In genomic region chr3:155404486-155404885, GRCh38 we compare ENCODE assay signal across 25 cellular contexts.
DNase-seq lines count a peak whose midpoint lies in the region; ATAC-seq and FAIRE-seq lines count a peak whose summit lies in the region.
"Had no signal": no experiment of that assay in that cellular context is flagged by ENCODE, and none has a peak within 500 bp of the region (broad histone marks: within the 10 kb centered on the region; RNA-seq: fewer than 3 reads in every experiment).

No MANE protein-coding gene starts in this region.

- intact Hi-C loops in activated naive CD4-positive, alpha-beta T cell treated with anti-CD3 and anti-CD28 coated beads for 36 hours (cut with micrococcal nuclease) = no loop called here

- H3K4me1 Mint-ChIP-seq in activated naive CD4-positive, alpha-beta T cell treated with anti-CD3 and anti-CD28 coated beads for 36 hours (ENCODE audit: low read depth) = no peaks in the 10 kb centered on the region
- H3K4me1 Mint-ChIP-seq: activated naive CD4-positive, alpha-beta T cell treated with anti-CD3 and anti-CD28 coated beads, Interleukin-2, amount 50 U/mL, for 24 hours; CD14-positive monocyte; immature natural killer cell; memory B cell had no signal

- H3K9me3 Mint-ChIP-seq in activated naive CD4-positive, alpha-beta T cell treated with anti-CD3 and anti-CD28 coated beads for 36 hours = no peaks in the 10 kb centered on the region
- H3K9me3 Mint-ChIP-seq: activated naive CD4-positive, alpha-beta T cell treated with anti-CD3 and anti-CD28 coated beads, Interleukin-2, amount 50 U/mL, for 24 hours; activated T-helper 1 cell treated with anti-CD3 and anti-CD28 coated beads, Interleukin-12 subunit alpha, Interleukin-12 subunit beta, Interleukin-2, Interleukin-4 antibody, amounts not matched to agents 30 ng/mL and 10 ng/mL and 1 ng/mL, durations not matched to agents 14 hours and 24 hours and 36 hours; memory B cell had no signal

- peaks cover 2% of the 10 kb centered on the region for H3K27me3 Mint-ChIP-seq in activated naive CD4-positive, alpha-beta T cell treated with anti-CD3 and anti-CD28 coated beads for 36 hours (ENCODE audit: low read depth)
- H3K27me3 Mint-ChIP-seq: activated naive CD4-positive, alpha-beta T cell treated with anti-CD3 and anti-CD28 coated beads, Interleukin-2, amount 50 U/mL, for 24 hours had no signal

- ATAC-seq in GM19467 (IDR thresholded peaks at IDR 0.05; ENCODE audit: unreplicated experiment) = no peak
- ATAC-seq: left lobe of liver; stimulated activated naive CD8-positive, alpha-beta T cell treated with anti-CD3 and anti-CD28 coated beads, Interleukin-15, Interleukin-2, amounts not matched to agents 100 U/mL and 50 U/mL, for 24 hours had no signal

- H3K4me3 Mint-ChIP-seq in activated naive CD4-positive, alpha-beta T cell treated with anti-CD3 and anti-CD28 coated beads for 36 hours = no peak overlapping the region
- H3K4me3 Mint-ChIP-seq: activated naive CD4-positive, alpha-beta T cell treated with anti-CD3 and anti-CD28 coated beads, Interleukin-2, amount 50 U/mL, for 24 hours; activated T-helper 1 cell treated with anti-CD3 and anti-CD28 coated beads, Interleukin-12 subunit alpha, Interleukin-12 subunit beta, Interleukin-2, Interleukin-4 antibody, amounts not matched to agents 30 ng/mL and 10 ng/mL and 1 ng/mL, durations not matched to agents 14 hours and 24 hours and 36 hours; CD14-positive monocyte; immature natural killer cell; memory B cell had no signal

- peak; percentile 71 for DNase-seq in DMS153 (lab: John Stamatoyannopoulos, UW)
- DNase-seq in DMS79 treated with DMSO at 0.1 percent for 48 hours (lab: John Stamatoyannopoulos, UW) = peak; percentile 80
- peak; percentile 30 for DNase-seq in NCI-H2081 treated with DMSO at 0.1 percent for 48 hours (lab: John Stamatoyannopoulos, UW)
- DNase-seq in activated naive CD4-positive, alpha-beta T cell treated with anti-CD3 and anti-CD28 coated beads for 36 hours = no peak
- no peak for DNase-seq in ACHN
- DNase-seq: activated CD4-positive, alpha-beta T cell treated with anti-CD3 and anti-CD28 coated beads, Interleukin-2, amount 50 U/mL, for 4 hours; activated CD4-positive, CD25-positive, alpha-beta regulatory T cell; activated CD8-positive, alpha-beta memory T cell treated with anti-CD3 and anti-CD28 coated beads, Interleukin-2, amount 50 U/mL, for 4 hours; amygdala; GDM1; hypothalamus; immature natural killer cell; Kasumi-1; NCI-H446; sigmoid colon; stimulated activated naive CD8-positive, alpha-beta T cell treated with anti-CD3 and anti-CD28 coated beads, Interleukin-15, Interleukin-2, amounts not matched to agents 100 U/mL and 50 U/mL, for 24 hours; T-helper 1 cell; uterus had no signal

- H3K27ac Mint-ChIP-seq in activated naive CD4-positive, alpha-beta T cell treated with anti-CD3 and anti-CD28 coated beads for 36 hours = no peak overlapping the region
- H3K27ac Mint-ChIP-seq: activated naive CD4-positive, alpha-beta T cell treated with anti-CD3 and anti-CD28 coated beads, Interleukin-2, amount 50 U/mL, for 24 hours; activated T-helper 1 cell treated with anti-CD3 and anti-CD28 coated beads, Interleukin-12 subunit alpha, Interleukin-12 subunit beta, Interleukin-2, Interleukin-4 antibody, amounts not matched to agents 30 ng/mL and 10 ng/mL and 1 ng/mL, durations not matched to agents 14 hours and 24 hours and 36 hours; CD14-positive monocyte; immature natural killer cell; memory B cell had no signal

- no peaks in the 10 kb centered on the region for H3K36me3 Mint-ChIP-seq in activated naive CD4-positive, alpha-beta T cell treated with anti-CD3 and anti-CD28 coated beads for 36 hours (ENCODE audit: low read depth)
- H3K36me3 Mint-ChIP-seq: activated naive CD4-positive, alpha-beta T cell treated with anti-CD3 and anti-CD28 coated beads, Interleukin-2, amount 50 U/mL, for 24 hours; CD14-positive monocyte; immature natural killer cell; memory B cell had no signal

- in situ Hi-C loops in ACHN (cut with HindIII; ENCODE audit: low pct_ligation_motif_present, low pct_unique_long_range_greater_than_20kb, low sequenced_read_pairs) = no loop called here

- CTCF ChIA-PET in activated naive CD4-positive, alpha-beta T cell treated with anti-CD3 and anti-CD28 coated beads for 36 hours (lab: Charles Lee) = interaction anchor here (1.2 kb wide), 1 partner anchor 298 kb away, joined by 3 read pairs; no protein-coding TSS in a partner anchor

- FAIRE-seq in islet of Langerhans (lab: Jason Lieb, UNC) = peak; percentile 30

Comparison
In these comparisons a context has a peak if more than half of its experiments do, and no peak if none do; other contexts are left out.
1. DNase-seq: peak in DMS153 (single experiment), DMS79 treated with DMSO at 0.1 percent for 48 hours (single experiment) and NCI-H2081 treated with DMSO at 0.1 percent for 48 hours (single experiment); none in activated naive CD4-positive, alpha-beta T cell treated with anti-CD3 and anti-CD28 coated beads for 36 hours (single experiment) and ACHN (single experiment).